Comparison of ENCODE assay signal across 17 cellular contexts in the genomic region with DNA sequence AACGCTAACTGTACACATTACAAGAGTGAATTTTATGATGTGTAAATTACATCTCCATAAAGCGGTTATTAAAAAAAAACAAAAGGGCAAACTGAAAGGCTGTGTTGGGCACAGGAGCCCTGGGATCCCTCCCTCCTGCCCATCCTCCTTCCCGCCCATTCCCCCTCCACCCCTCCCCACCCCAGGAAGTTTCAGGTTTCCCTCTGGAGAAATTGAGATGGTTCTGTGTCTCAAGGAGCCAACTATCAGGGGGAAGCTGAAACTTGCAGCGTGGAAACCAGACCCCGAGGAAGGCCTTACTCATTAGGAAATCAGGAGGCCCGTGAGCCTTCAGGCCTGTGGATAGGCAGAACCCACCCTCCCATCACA. TPM values are rescaled to one million over a fixed set of nuclear protein-coding genes. Genes with fewer than 3 reads are reported as not detected.
DNase-seq lines count a peak whose midpoint lies in the region.
"Had no signal": no experiment of that assay in that cellular context is flagged by ENCODE, and none has a peak within 500 bp of the region (broad histone marks: within the 10 kb centered on the region; RNA-seq: fewer than 3 reads in every experiment).

No MANE protein-coding gene starts in this region.

- no peaks in the 10 kb centered on the region for H3K9me3 ChIP-seq in mesodermal cell (ENCODE audit: control insufficient read depth, low read length)
- no peaks in the 10 kb centered on the region for H3K9me3 ChIP-seq in skeletal muscle tissue (ENCODE audit: control insufficient read depth in 3 of 3, low read length in 3 of 3)
- H3K9me3 ChIP-seq: adrenal gland, heart left ventricle, thoracic aorta had no signal

- H3K4me1 ChIP-seq in mesodermal cell (ENCODE audit: control insufficient read depth, insufficient read depth, low read length, poor library complexity, severe bottlenecking): peaks cover 14% of the 10 kb centered on the region
- H3K4me1 ChIP-seq in skeletal muscle tissue (ENCODE audit: control insufficient read depth in 3 of 3, insufficient read depth in 3 of 3, low read length in 3 of 3): peaks cover 27 to 45% (median 40%) of the 10 kb centered on the region in 3 donors
- H3K4me1 ChIP-seq: adrenal gland had no signal

- H3K4me3 ChIP-seq in mesodermal cell (ENCODE audit: extremely low read depth, insufficient read depth, low read length, poor library complexity, severe bottlenecking) (no peak overlapping the region), skeletal muscle tissue (ENCODE audit: low read length in 3 of 3) (no peak overlapping the region)
- H3K4me3 ChIP-seq: adrenal gland, coronary artery, heart left ventricle, PC-9, thoracic aorta had no signal

- H3K27ac ChIP-seq in mesodermal cell (ENCODE audit: low read depth, low read length, severe bottlenecking) (peak overlapping the region; percentile 45), skeletal muscle tissue (ENCODE audit: low read depth, low read length) (no peak overlapping the region), substantia nigra (ENCODE audit: low read depth, low read length, poor library complexity, severe bottlenecking) (no peak overlapping the region)
- H3K27ac ChIP-seq: adrenal gland, C4-2B, coronary artery, PC-9, thoracic aorta had no signal

- 0% methylated on average over 1 of the region's 6 CpGs; no CpG with 5 or more reads in 1 of the 2 experiments for WGBS in mesodermal cell (ENCODE audit: insufficient coverage in 2 of 2), 2 experiments

- H3K27me3 ChIP-seq in skeletal muscle tissue (ENCODE audit: control insufficient read depth in 3 of 3, insufficient read depth in 3 of 3, low read length in 3 of 3): no peaks in the 10 kb centered on the region
- H3K27me3 ChIP-seq: adrenal gland, heart left ventricle had no signal

- peak overlapping the region in 2 of 3 donors; percentile 25 to 33 for H3K9ac ChIP-seq in skeletal muscle tissue (ENCODE audit: low read depth in 1 of 3, low read length in 3 of 3)

- DNase-seq in LHCN-M2 (ENCODE audit: low read depth) (peak; percentile 41), dedifferentiated amniotic fluid mesenchymal stem cell (ENCODE audit: extremely low spot score) (peak; percentile 16), substantia nigra (lab: John Stamatoyannopoulos, UW) (no peak), medulla oblongata (ENCODE audit: extremely low spot score) (no peak), KG1 (lab: John Stamatoyannopoulos, UW) (no peak)
- DNase-seq in stimulated activated CD4-positive, alpha-beta T cell treated with anti-CD3 and anti-CD28 coated beads, Interleukin-2, amount 100 ng/mL, for 48 hours: no peak
- DNase-seq: activated CD8-positive, alpha-beta T cell treated with anti-CD3 and anti-CD28 coated beads, Interleukin-2, amount 10 ng/mL, durations not matched to agents 7 days and 5 days; adrenal gland; heart left ventricle; NCI-H187; NCI-H524 treated with DMSO at 0.1 percent for 48 hours; PC-9 had no signal

- H3K36me3 ChIP-seq in mesodermal cell (ENCODE audit: control insufficient read depth, insufficient read depth, low read length) (peaks cover 78% of the 10 kb centered on the region), skeletal muscle tissue (ENCODE audit: control insufficient read depth in 3 of 3, insufficient read depth in 3 of 3, low read length in 3 of 3) (peaks cover 17 to 30% (median 30%) of the 10 kb centered on the region in 3 donors)

RNA-seq across cellular contexts. Expression of gene MLLT1, which starts 15.7 kb away (rescaled TPM):
- 18.5 and 19.6 TPM in 2 replicates for total RNA-seq in LHCN-M2 (2014; rRNA removed)
- polyA plus RNA-seq in LHCN-M2 (2012): 31.7 TPM
- polyA plus RNA-seq in mesodermal cell (2013, experiment 1 of 2): 36.0 TPM
- polyA plus RNA-seq in mesodermal cell (2013, experiment 2 of 2): 34.5 TPM
- 2.6 TPM for total RNA-seq in skeletal muscle tissue

Comparison
In these comparisons a context has a peak if more than half of its experiments do, and no peak if none do; other contexts are left out.
1. DNase-seq: peak in LHCN-M2 (single experiment) and dedifferentiated amniotic fluid mesenchymal stem cell (single experiment); none in substantia nigra (0 of 49), medulla oblongata (single experiment), stimulated activated CD4-positive, alpha-beta T cell treated with anti-CD3 and anti-CD28 coated beads, Interleukin-2, amount 100 ng/mL, for 48 hours (0 of 2) and KG1 (single experiment).